ENCODE assay signal across 20 cellular contexts in the genomic region with DNA sequence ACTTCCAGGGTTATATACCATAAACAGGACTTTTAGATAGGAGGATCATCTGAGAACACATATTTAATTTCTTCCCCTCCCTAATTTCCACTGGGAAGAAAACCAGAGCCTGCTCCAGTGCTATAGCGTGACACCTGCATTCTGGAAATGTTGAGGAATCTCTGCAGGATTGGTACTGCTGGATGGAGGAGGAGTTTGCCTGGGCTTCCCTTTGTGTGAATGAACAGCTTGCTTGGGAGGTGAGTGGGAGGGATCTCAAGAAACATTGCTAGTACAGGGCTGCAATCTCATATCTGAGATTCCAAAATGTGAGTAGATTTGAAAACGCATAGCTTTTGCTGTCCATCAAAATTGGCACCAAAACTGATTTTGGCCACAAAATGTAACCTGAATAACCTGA.
"Had no signal": no experiment of that assay in that cellular context is flagged by ENCODE, and none has a peak within 500 bp of the region (broad histone marks: within the 10 kb centered on the region; RNA-seq: fewer than 3 reads in every experiment).

No MANE protein-coding gene starts in this region.

- FAIRE-seq: HepG2 had no signal

- ATAC-seq: HepG2, Panc1 had no signal

- DNase-seq: IMR-90, Karpas-422, KG1, MG63, NCI-H1092, NCI-H1105 treated with DMSO at 0.1 percent for 48 hours, NCI-H1417 treated with DMSO at 0.1 percent for 48 hours, NCI-H146, NCI-H1694 treated with DMSO at 0.1 percent for 48 hours, NCI-H2029, NCI-H2081 treated with DMSO at 0.1 percent for 48 hours, NCI-H2227 treated with DMSO at 0.1 percent for 48 hours, NCI-H524, NCI-H526 treated with DMSO at 0.1 percent for 48 hours, NCI-H774, SHP77, SK-N-SH, SW 1271 had no signal
